Comparison of ENCODE assay signal across 9 cellular contexts in genomic region chr20:43681468-43681942, GRCh38. TPM values are rescaled to one million over a fixed set of nuclear protein-coding genes. Genes with fewer than 3 reads are reported as not detected.
DNase-seq lines count a peak whose midpoint lies in the region; ATAC-seq, FAIRE-seq and TF ChIP-seq lines count a peak whose summit lies in the region.
"Had no signal": no experiment of that assay in that cellular context is flagged by ENCODE, and none has a peak within 500 bp of the region (broad histone marks: within the 10 kb centered on the region; RNA-seq: fewer than 3 reads in every experiment).

No MANE protein-coding gene starts in this region.

- H2AFZ ChIP-seq in OCI-LY1 (ENCODE audit: low read length): no peak overlapping the region

- H3K9me3 Mint-ChIP-seq in immature natural killer cell: no peaks in the 10 kb centered on the region
- H3K9me3 Mint-ChIP-seq: activated naive CD8-positive, alpha-beta T cell treated with anti-CD3 and anti-CD28 coated beads, Interleukin-2, amount 10 ng/mL, durations not matched to agents 7 days and 5 days had no signal

- H3K9me3 ChIP-seq in OCI-LY1 (ENCODE audit: low read length) (no peaks in the 10 kb centered on the region), pancreas (no peaks in the 10 kb centered on the region), MG63 (no peaks in the 10 kb centered on the region)

- peak; percentile 30; the same call in 1 of the 2 replicates for TF ChIP-seq CTCF in BJ (IDR thresholded peaks at IDR 0.05; ENCODE audit: insufficient read depth, low read depth, low read length)
- TF ChIP-seq CTCF in OCI-LY1 (IDR thresholded peaks at IDR 0.05; ENCODE audit: low read length): peak; percentile 36; the same call in 1 of the 2 replicates
- peak in 3 of 4 donors; percentile 20 to 40 (median 26) for TF ChIP-seq CTCF in pancreas (IDR thresholded peaks at IDR 0.05)

- FAIRE-seq in pancreas (lab: Jason Lieb, UNC): no peak

- H3K79me2 ChIP-seq in OCI-LY1 (ENCODE audit: insufficient read depth, low read length): peaks cover 17% of the 10 kb centered on the region

- intact Hi-C loops in pancreas (cut with DNase I): no loop called here

- H3K36me3 ChIP-seq in BJ (ENCODE audit: control insufficient read depth, insufficient read depth, low read length): no peaks in the 10 kb centered on the region
- H3K36me3 ChIP-seq in OCI-LY1 (ENCODE audit: insufficient read depth, low read length): peaks cover 55% of the 10 kb centered on the region
- no peaks in the 10 kb centered on the region for H3K36me3 ChIP-seq in pancreas
- peaks cover 53% of the 10 kb centered on the region for H3K36me3 ChIP-seq in MG63

- no peaks in the 10 kb centered on the region for H4K20me1 ChIP-seq in OCI-LY1 (ENCODE audit: insufficient read depth, low read length)

- WGBS in pancreas, 2 donors: 22 to 27% methylated on average over 8 of the region's 8 CpGs

- peak overlapping the region; percentile 66 for H3K4me2 ChIP-seq in OCI-LY1 (ENCODE audit: low read length)

- DNase-seq in BJ (ENCODE audit: low read depth) (no peak), pancreas (peak; percentile 69 to 86 (median 82)), immature natural killer cell (no peak), MG63 (no peak)
- DNase-seq in stimulated activated CD4-positive, alpha-beta T cell treated with anti-CD3 and anti-CD28 coated beads, Interleukin-1b, Interleukin-23, amount 100 ng/mL, for 48 hours: no peak
- DNase-seq: activated naive CD8-positive, alpha-beta T cell treated with anti-CD3 and anti-CD28 coated beads, Interleukin-2, amount 10 ng/mL, durations not matched to agents 7 days and 5 days had no signal

- ATAC-seq in GM18870 (IDR thresholded peaks at IDR 0.05; ENCODE audit: unreplicated experiment) (peak; percentile 11), HG03066 (IDR thresholded peaks at IDR 0.05; ENCODE audit: low read depth, unreplicated experiment) (peak; percentile 7), pancreas (peak; percentile 89 to 96 (median 93))

- H3K9ac ChIP-seq in OCI-LY1 (ENCODE audit: low read length): peak overlapping the region; percentile 68

- H3K36me3 Mint-ChIP-seq in immature natural killer cell: peaks cover 0 to 3% (median 0%) of the 10 kb centered on the region in 3 donors

- H3K27ac ChIP-seq in OCI-LY1 (ENCODE audit: low read depth, low read length, poor library complexity, severe bottlenecking) (peak overlapping the region; percentile 99), pancreas (peak overlapping the region; percentile 53 to 94 (median 84))

- POLR2A ChIA-PET in BJ (lab: Charles Lee): no interaction called here

- no peaks in the 10 kb centered on the region for H3K4me1 Mint-ChIP-seq in immature natural killer cell

- no peak overlapping the region for H3K4me3 Mint-ChIP-seq in immature natural killer cell
- H3K4me3 Mint-ChIP-seq: activated naive CD8-positive, alpha-beta T cell treated with anti-CD3 and anti-CD28 coated beads, Interleukin-2, amount 10 ng/mL, durations not matched to agents 7 days and 5 days had no signal

- H3K4me1 ChIP-seq in OCI-LY1 (ENCODE audit: insufficient read depth, low read length, severe bottlenecking) (peaks cover 62% of the 10 kb centered on the region), pancreas (peaks cover 0 to 6% (median 5%) of the 10 kb centered on the region in 3 donors)

- H3K4me3 ChIP-seq in BJ (ENCODE audit: low read depth, low read length): no peak overlapping the region
- peak overlapping the region; percentile 48 for H3K4me3 ChIP-seq in OCI-LY1 (ENCODE audit: low read depth, low read length, poor library complexity, severe bottlenecking)
- peak overlapping the region in 3 of 4 donors; percentile 0 to 37 (median 34) for H3K4me3 ChIP-seq in pancreas
- H3K4me3 ChIP-seq in MG63: no peak overlapping the region

- peaks cover 0 to 4% (median 0%) of the 10 kb centered on the region in 3 donors for H3K27me3 Mint-ChIP-seq in immature natural killer cell (ENCODE audit: low read depth in 3 of 3)
- H3K27me3 Mint-ChIP-seq: activated naive CD8-positive, alpha-beta T cell treated with anti-CD3 and anti-CD28 coated beads, Interleukin-2, amount 10 ng/mL, durations not matched to agents 7 days and 5 days had no signal

- H3K9me2 ChIP-seq in OCI-LY1 (ENCODE audit: low read depth, low read length): no peaks in the 10 kb centered on the region

- H3K27me3 ChIP-seq in BJ (ENCODE audit: control insufficient read depth, insufficient read depth, low read length) (no peaks in the 10 kb centered on the region), OCI-LY1 (ENCODE audit: insufficient read depth, low read length) (no peaks in the 10 kb centered on the region), pancreas (no peaks in the 10 kb centered on the region), MG63 (no peaks in the 10 kb centered on the region)

- CTCF ChIA-PET in BJ (lab: Yijun Ruan, JAX): interaction anchor here (0.6 to 3.4 kb wide), 6 partner anchors 10 to 404 kb away, joined by 3 to 23 read pairs (median 4); no protein-coding TSS in a partner anchor

- peaks cover 13% of the 10 kb centered on the region; the same call in 1 of the 2 replicates for H3F3A ChIP-seq in OCI-LY1 (ENCODE audit: insufficient read depth, low read length)

- no peak overlapping the region for H3K27ac Mint-ChIP-seq in immature natural killer cell
- H3K27ac Mint-ChIP-seq: activated naive CD8-positive, alpha-beta T cell treated with anti-CD3 and anti-CD28 coated beads, Interleukin-2, amount 10 ng/mL, durations not matched to agents 7 days and 5 days had no signal

RNA-seq across cellular contexts. Expression of gene MYBL2, which starts 14.6 kb away (rescaled TPM):
- 6.4 and 9.8 TPM in 2 replicates for polyA plus RNA-seq in BJ (2011; rRNA removed)
- polyA minus RNA-seq in BJ (2011; rRNA and poly(A)+ RNA removed): 13.2 and 13.4 TPM in 2 replicates
- total RNA-seq in pancreas: 1 to 10 TPM; 4.7 to 8.0 (median 5.7) TPM
- 10 to 100 TPM in 1 of 2 donors, 1 to 10 TPM in 1; 4.7 to 14.5 TPM for polyA plus RNA-seq in pancreas
- 1 to 10 TPM in 2 of 3 donors, not detected in 1; 2.0 to 2.3 TPM for polyA plus RNA-seq in immature natural killer cell
- 29.8 and 30.5 TPM in 2 replicates for total RNA-seq in MG63 (2014; rRNA removed; shearing (Covaris generic); ENCODE audit: low replicate concordance)

RNA-seq across cellular contexts. Expression of gene GTSF1L, which starts 45.3 kb away (rescaled TPM):
- polyA plus RNA-seq in BJ (2011; rRNA removed) (not detected in 2 replicates), pancreas (not detected), immature natural killer cell (not detected)
- not detected in 2 replicates for polyA minus RNA-seq in BJ (2011; rRNA and poly(A)+ RNA removed)
- total RNA-seq in pancreas: not detected
- not detected in 2 replicates for total RNA-seq in MG63 (2014; rRNA removed; shearing (Covaris generic); ENCODE audit: low replicate concordance)
- total RNA-seq: activated naive CD8-positive, alpha-beta T cell treated with anti-CD3 and anti-CD28 coated beads, Interleukin-2, amount 10 ng/mL, durations not matched to agents 7 days and 5 days had no signal

Comparison
In these comparisons a context has a peak if more than half of its experiments do, and no peak if none do; other contexts are left out.
1. DNase-seq: peak in pancreas (6 of 6); none in BJ (single experiment), immature natural killer cell (0 of 3), MG63 (single experiment) and stimulated activated CD4-positive, alpha-beta T cell treated with anti-CD3 and anti-CD28 coated beads, Interleukin-1b, Interleukin-23, amount 100 ng/mL, for 48 hours (single experiment).
2. H3K4me3 ChIP-seq: peak in OCI-LY1 (single experiment) and pancreas (3 of 4); none in BJ (single experiment) and MG63 (single experiment).
3. ATAC-seq: peak in every context shown above with its lines; median percentile 93 in pancreas; 11 in GM18870; 7 in HG03066.
4. Peak in every context shown above with its lines, with median percentiles within 50 percentile points of each other: CTCF ChIP-seq.